ENCODE assay signal across 1 cellular context in genomic region chr16:866252-866651, GRCh38.
TF ChIP-seq lines count a peak whose summit lies in the region.

No MANE protein-coding gene starts in this region.

TF ChIP-seq in HepG2, 621 proteins besides CTCF, POLR2A, EP300 and RAD21 (continued from another document):
- TF ChIP-seq CEBPB (IDR thresholded peaks at IDR 0.05; ENCODE audit: borderline replicate concordance, low read depth, low read length) (peak; percentile 81; the same call in 1 of the 2 replicates), CERS6 (CRISPR knock-in tag; IDR thresholded peaks at IDR 0.05) (no peak), ZNF431 (CRISPR knock-in tag; IDR thresholded peaks at IDR 0.05; ENCODE audit: borderline replicate concordance, low read depth) (no peak), ZNF83 (CRISPR knock-in tag; IDR thresholded peaks at IDR 0.05; ENCODE audit: borderline replicate concordance) (no peak)
